ENCODE assay signal across 11 cellular contexts in the genomic region with DNA sequence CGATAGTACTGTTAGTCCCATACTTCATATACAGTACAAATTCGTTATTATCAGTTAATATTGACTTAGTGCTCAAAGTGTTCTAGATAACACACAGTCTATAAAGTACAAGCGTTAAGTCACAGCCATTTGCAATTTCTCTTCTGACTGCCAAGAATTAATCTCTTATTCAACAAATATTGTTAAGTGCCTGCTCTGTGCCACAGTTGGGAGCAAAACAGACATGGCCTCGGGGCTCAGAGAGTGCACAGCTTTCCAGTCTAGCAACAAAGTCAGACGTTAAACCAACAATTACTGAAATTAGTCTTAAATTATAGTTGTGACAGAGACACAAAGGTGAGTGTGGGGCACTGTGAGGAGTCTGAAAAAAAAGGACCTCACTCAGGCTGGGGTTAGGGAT.
DNase-seq lines count a peak whose midpoint lies in the region; ATAC-seq and TF ChIP-seq lines count a peak whose summit lies in the region.
"Had no signal": no experiment of that assay in that cellular context is flagged by ENCODE, and none has a peak within 500 bp of the region (broad histone marks: within the 10 kb centered on the region; RNA-seq: fewer than 3 reads in every experiment).

No MANE protein-coding gene starts in this region.

- CTCF ChIA-PET in SK-N-SH (lab: Yijun Ruan, JAX): interaction anchor here (4.4 kb wide), 1 partner anchor 9 kb away, joined by 17 read pairs; no protein-coding TSS in a partner anchor

- H3K9ac ChIP-seq in SK-N-SH: no peak overlapping the region

- TF ChIP-seq RAD21 in SK-N-SH (IDR thresholded peaks at IDR 0.05; ENCODE audit: low read length): no peak

- TF ChIP-seq EP300 in SK-N-SH (IDR thresholded peaks at IDR 0.05; ENCODE audit: borderline replicate concordance in 1 of 2, low read depth in 1 of 2, low read length in 1 of 2): peak in 1 of 2 experiments; percentile 25; a peak in 1 of 4 replicates

- 1% methylated on average over 5 of the region's 5 CpGs for WGBS in SK-N-SH (ENCODE audit: low lambda C conversion rate)

- no peaks in the 10 kb centered on the region for H3K9me3 ChIP-seq in SK-N-SH

- H3K4me1 ChIP-seq in SK-N-SH (ENCODE audit: control insufficient read depth in 1 of 2, insufficient read depth in 2 of 2, low read depth in 1 of 2, low read length in 1 of 2): peaks cover 0 to 48% of the 10 kb centered on the region in 2 experiments; a peak in 2 of 4 replicates

- H3K79me2 ChIP-seq in SK-N-SH (ENCODE audit: insufficient read depth): no peaks in the 10 kb centered on the region

- H2AFZ ChIP-seq in SK-N-SH (ENCODE audit: low read depth): no peak overlapping the region

- H3K4me2 ChIP-seq in SK-N-SH: no peak overlapping the region

- H3K27ac ChIP-seq in SK-N-SH (ENCODE audit: low read depth in 2 of 2, low read length in 1 of 2): peak overlapping the region in 1 of 2 experiments; percentile 82; a peak in 2 of 4 replicates
- H3K27ac ChIP-seq: C4-2B had no signal

- H3K4me3 ChIP-seq in SK-N-SH (ENCODE audit: low read depth in 2 of 2, low read length in 1 of 2): no peak overlapping the region
- H3K4me3 ChIP-seq: GM12878 had no signal

- ATAC-seq in SK-N-SH treated with all-trans-retinoic acid at 6 μM for 48 hours (no peak), HG02759 (IDR thresholded peaks at IDR 0.05; ENCODE audit: unreplicated experiment) (no peak)
- ATAC-seq: GM12878, HCT116 had no signal

- TF ChIP-seq CTCF in SK-N-SH (IDR thresholded peaks at IDR 0.05): no peak

- H4K20me1 ChIP-seq in SK-N-SH (ENCODE audit: insufficient read depth): no peaks in the 10 kb centered on the region

- peak; percentile 49 for DNase-seq in SK-N-SH
- peak; percentile 81 to 95 for DNase-seq in NCI-H2081 (lab: John Stamatoyannopoulos, UW)
- DNase-seq in NCI-H69 (lab: John Stamatoyannopoulos, UW): peak; percentile 91
- DNase-seq in NCI-H524 (lab: John Stamatoyannopoulos, UW): no peak
- no peak for DNase-seq in SKM-1 treated with dmso at 0.1 percent for 144 hours (lab: John Stamatoyannopoulos, UW; ENCODE audit: unreplicated experiment)
- DNase-seq: CD4-positive, alpha-beta memory T cell had no signal

- POLR2A ChIA-PET in SK-N-SH (lab: Yijun Ruan, JAX): no interaction called here

- no peaks in the 10 kb centered on the region for H3K36me3 ChIP-seq in SK-N-SH (replicated peaks in 1 of 2; ENCODE audit: control insufficient read depth in 1 of 2, insufficient read depth in 2 of 2, low read length in 1 of 2)

- no peaks in the 10 kb centered on the region for H3F3A ChIP-seq in SK-N-SH (replicated peaks; ENCODE audit: insufficient read depth)

- H3K9me2 ChIP-seq in SK-N-SH: no peaks in the 10 kb centered on the region

- no peaks in the 10 kb centered on the region for H3K27me3 ChIP-seq in SK-N-SH (ENCODE audit: insufficient read depth)

TF ChIP-seq in SK-N-SH, 30 proteins besides CTCF, POLR2A, EP300 and RAD21:
- TF ChIP-seq, protein P1, sequence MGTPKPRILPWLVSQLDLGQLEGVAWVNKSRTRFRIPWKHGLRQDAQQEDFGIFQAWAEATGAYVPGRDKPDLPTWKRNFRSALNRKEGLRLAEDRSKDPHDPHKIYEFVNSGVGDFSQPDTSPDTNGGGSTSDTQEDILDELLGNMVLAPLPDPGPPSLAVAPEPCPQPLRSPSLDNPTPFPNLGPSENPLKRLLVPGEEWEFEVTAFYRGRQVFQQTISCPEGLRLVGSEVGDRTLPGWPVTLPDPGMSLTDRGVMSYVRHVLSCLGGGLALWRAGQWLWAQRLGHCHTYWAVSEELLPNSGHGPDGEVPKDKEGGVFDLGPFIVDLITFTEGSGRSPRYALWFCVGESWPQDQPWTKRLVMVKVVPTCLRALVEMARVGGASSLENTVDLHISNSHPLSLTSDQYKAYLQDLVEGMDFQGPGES (IDR thresholded peaks at IDR 0.05; ENCODE audit: low read depth, low read length): no peak
- TF ChIP-seq FOXJ3 (CRISPR knock-in tag; IDR thresholded peaks at IDR 0.05): 0 out of 2 replicates have a peak, but pooled peaks have one; percentile 13

TF ChIP-seq in SK-N-SH treated with all-trans-retinoic acid at 6 μM for 48 hours, 23 proteins besides CTCF, POLR2A, EP300 and RAD21:
- no peak for TF ChIP-seq ZC3H10 (CRISPR knock-in tag; IDR thresholded peaks at IDR 0.05)
- TF ChIP-seq GLIS3 (CRISPR knock-in tag; IDR thresholded peaks at IDR 0.05): no peak
- TF ChIP-seq RARB (CRISPR knock-in tag; IDR thresholded peaks at IDR 0.05): no peak
- TF ChIP-seq ARNTL (CRISPR knock-in tag; IDR thresholded peaks at IDR 0.05; ENCODE audit: borderline replicate concordance, low read depth): no peak
- TF ChIP-seq ZNF70 (CRISPR knock-in tag; IDR thresholded peaks at IDR 0.05): no peak
- no peak for TF ChIP-seq ESRRG (CRISPR knock-in tag; IDR thresholded peaks at IDR 0.05)
- no peak for TF ChIP-seq CSDC2 (CRISPR knock-in tag; IDR thresholded peaks at IDR 0.05)
- TF ChIP-seq TOX (CRISPR knock-in tag; IDR thresholded peaks at IDR 0.05; ENCODE audit: borderline replicate concordance): no peak

Comparison
In these comparisons a context has a peak if more than half of its experiments do, and no peak if none do; other contexts are left out.
1. DNase-seq: peak in SK-N-SH (single experiment), NCI-H2081 (2 of 2) and NCI-H69 (single experiment); none in NCI-H524 (0 of 2) and SKM-1 treated with dmso at 0.1 percent for 144 hours (single experiment).